Comparison of ENCODE assay signal across 22 cellular contexts in genomic region chr18:69999671-70000070, GRCh38.
"Had no signal": no experiment of that assay in that cellular context is flagged by ENCODE, and none has a peak within 500 bp of the region (broad histone marks: within the 10 kb centered on the region; RNA-seq: fewer than 3 reads in every experiment).

No MANE protein-coding gene starts in this region.

- FAIRE-seq: HepG2, RCC 7860 had no signal

- H3K4me3 ChIP-seq: MG63, SJCRH30 had no signal

- H3K27me3 ChIP-seq: MG63, SJCRH30 had no signal

- DNase-seq: IMR-90, Karpas-422, KG1, MG63, NCI-H1092, NCI-H1105 treated with DMSO at 0.1 percent for 48 hours, NCI-H1417 treated with DMSO at 0.1 percent for 48 hours, NCI-H146, NCI-H1694 treated with DMSO at 0.1 percent for 48 hours, NCI-H1930, NCI-H2081, NCI-H2107, NCI-H226, NCI-H510A, NCI-H524 treated with DMSO at 0.1 percent for 48 hours, NCI-H69, NCI-H774, RPMI8226, SHP77, SJCRH30 had no signal

- H3K4me1 ChIP-seq: SJCRH30 had no signal

- H3K27ac ChIP-seq: SJCRH30 had no signal

- H3K9me3 ChIP-seq: MG63, SJCRH30 had no signal

- H3K36me3 ChIP-seq: SJCRH30 had no signal
